In the genomic region with DNA sequence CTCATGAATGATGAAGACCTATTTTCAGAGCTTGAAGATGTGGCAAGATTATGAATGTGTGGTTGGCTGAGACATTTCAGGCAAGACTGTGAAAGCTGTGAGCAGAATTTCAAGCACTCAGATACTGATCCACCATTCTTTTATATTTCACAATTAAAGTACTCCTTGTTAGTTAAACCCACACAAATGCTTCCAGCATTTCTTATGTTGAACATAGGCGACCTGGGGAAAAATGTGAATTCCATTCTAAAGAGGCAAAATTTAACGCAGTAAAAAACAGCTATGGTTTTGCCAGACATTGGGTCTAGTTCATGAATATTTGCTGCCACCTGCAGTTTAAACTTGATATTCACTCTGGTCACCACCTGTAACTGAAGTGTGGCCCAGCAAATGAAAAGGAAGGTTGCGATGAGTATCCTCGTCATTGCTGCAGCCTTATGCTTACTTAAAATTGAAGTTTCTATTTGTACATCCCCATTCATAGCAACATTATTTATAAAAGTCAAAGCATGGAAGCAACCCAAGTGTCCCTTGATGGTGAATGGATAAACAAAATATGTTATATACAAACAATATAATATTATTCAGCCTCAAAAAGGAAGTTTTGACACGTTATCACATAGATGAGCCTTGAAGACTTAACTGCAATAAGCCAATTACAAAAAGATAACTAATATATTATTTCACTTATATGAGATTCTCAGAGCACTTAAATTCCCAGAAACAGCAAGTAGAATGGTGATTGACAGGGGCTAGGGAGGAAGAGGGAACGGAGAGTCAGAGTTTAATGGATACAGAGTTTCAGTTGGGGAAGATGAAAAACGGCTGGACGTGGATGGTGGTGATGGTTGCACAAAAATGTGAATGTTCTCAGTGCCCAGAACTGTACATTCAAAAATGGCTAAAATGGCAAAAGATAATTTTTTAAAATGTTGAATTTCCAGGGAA, we compare ENCODE assay signal across 8 cellular contexts. TPM values are rescaled to one million over a fixed set of nuclear protein-coding genes. Genes with fewer than 3 reads are reported as not detected.
DNase-seq lines count a peak whose midpoint lies in the region; ATAC-seq and TF ChIP-seq lines count a peak whose summit lies in the region.

No MANE protein-coding gene starts in this region.

- H3K27me3 ChIP-seq in Caco-2 (replicated peaks; ENCODE audit: control insufficient read depth, insufficient read depth, low read length) (no peaks in the 10 kb centered on the region), foreskin keratinocyte (peaks cover 4% of the 10 kb centered on the region)

- H3K4me3 Mint-ChIP-seq in Caco-2 (ENCODE audit: unreplicated experiment) (no peak overlapping the region), osteocyte (ENCODE audit: unreplicated experiment) (no peak overlapping the region)

- no peaks in the 10 kb centered on the region for H3K36me3 ChIP-seq in Caco-2 (ENCODE audit: control insufficient read depth, insufficient read depth, low read length)

- H3K9me3 ChIP-seq in Caco-2, result no peaks in the 10 kb centered on the region

- no peaks in the 10 kb centered on the region for H3K4me1 Mint-ChIP-seq in Caco-2 (ENCODE audit: low read depth, unreplicated experiment)
- H3K4me1 Mint-ChIP-seq in osteocyte (ENCODE audit: unreplicated experiment), result no peaks in the 10 kb centered on the region

- no peak overlapping the region for H3K27ac Mint-ChIP-seq in Caco-2 (ENCODE audit: unreplicated experiment)
- no peak overlapping the region for H3K27ac Mint-ChIP-seq in osteocyte (ENCODE audit: unreplicated experiment)

- H3K9me3 Mint-ChIP-seq in Caco-2 (ENCODE audit: unreplicated experiment) (no peaks in the 10 kb centered on the region), osteocyte (ENCODE audit: unreplicated experiment) (no peaks in the 10 kb centered on the region)

- no peaks in the 10 kb centered on the region for H3K27me3 Mint-ChIP-seq in Caco-2 (ENCODE audit: insufficient read depth, unreplicated experiment)
- peaks cover 26% of the 10 kb centered on the region for H3K27me3 Mint-ChIP-seq in osteocyte (ENCODE audit: unreplicated experiment)

- H3K36me3 Mint-ChIP-seq in Caco-2 (ENCODE audit: insufficient read depth, unreplicated experiment), result no peaks in the 10 kb centered on the region
- H3K36me3 Mint-ChIP-seq in osteocyte (ENCODE audit: unreplicated experiment), result no peaks in the 10 kb centered on the region

- no peak overlapping the region for H3K4me3 ChIP-seq in Caco-2 (ENCODE audit: low read depth, low read length)

- peak; percentile 89 for ATAC-seq in GM18909 (IDR thresholded peaks at IDR 0.05; ENCODE audit: poor library complexity, unreplicated experiment)
- peak; percentile 80 for ATAC-seq in HG03342 (IDR thresholded peaks at IDR 0.05; ENCODE audit: unreplicated experiment)
- ATAC-seq in foreskin keratinocyte, result peak; percentile 83
- ATAC-seq in HG02588 (IDR thresholded peaks at IDR 0.05; ENCODE audit: unreplicated experiment), result no peak

- CTCF ChIA-PET in Caco-2 (lab: Charles Lee), result interaction anchor here (0.7 to 1.3 kb wide), 14 partner anchors 11 to 545 kb away, joined by 3 to 19 read pairs (median 4); a partner anchor contains a TSS

- TF ChIP-seq CTCF in Caco-2 (IDR thresholded peaks at IDR 0.05; ENCODE audit: insufficient read depth in 1 of 2, low read depth in 1 of 2, low read length in 1 of 2, severe bottlenecking in 1 of 2, unreplicated experiment in 1 of 2) (peak; percentile 52 to 61), foreskin keratinocyte (conservative IDR thresholded peaks at IDR 0.05) (peak; percentile 85), osteocyte (IDR thresholded peaks at IDR 0.05) (peak; percentile 66)

- intact Hi-C loops in Caco-2 (cut with micrococcal nuclease; ENCODE audit: unreplicated experiment), result loop anchor here (1.0 to 5.0 kb wide), 5 partner anchors 32 to 311 kb away; a partner anchor contains a TSS

- BruUV-seq in Caco-2 (replicated peaks; lab: Mats Ljungman, UMichigan), result no TSS peak

- H3K27ac ChIP-seq in foreskin keratinocyte, result no peak overlapping the region

- no peaks in the 10 kb centered on the region for H3K4me1 ChIP-seq in Caco-2
- H3K4me1 ChIP-seq in foreskin keratinocyte, result no peaks in the 10 kb centered on the region

- DNase-seq in Caco-2 (peak; percentile 37 to 65), NCI-H69 (lab: John Stamatoyannopoulos, UW) (peak; percentile 83), activated T-cell treated with anti-CD3 and anti-CD28 coated beads for 4 hours (peak; percentile 36), foreskin keratinocyte (peak in 1 of 2 donors; percentile 53), osteocyte (ENCODE audit: extremely low spot score, unreplicated experiment) (no peak)

- POLR2A ChIA-PET in Caco-2 (lab: Charles Lee), result no interaction called here

RNA-seq across cellular contexts. Expression of a gene that starts 32.4 kb away (rescaled TPM):
- total RNA-seq in Caco-2 (2022) (10.8 and 11.2 TPM in 2 replicates), foreskin keratinocyte (0.14 and 0.17 TPM in 2 replicates), osteocyte (0.50 and 0.59 TPM in 2 replicates)
- polyA plus RNA-seq in foreskin keratinocyte, result 0.03 and 0.07 TPM in 2 replicates
